ENCODE assay signal across 23 cellular contexts in genomic region chr22:33324228-33324627, GRCh38.
"Had no signal": no experiment of that assay in that cellular context is flagged by ENCODE, and none has a peak within 500 bp of the region (broad histone marks: within the 10 kb centered on the region; RNA-seq: fewer than 3 reads in every experiment).

No MANE protein-coding gene starts in this region.

- H3K36me3 ChIP-seq: spleen, thoracic aorta, upper lobe of right lung had no signal

- ATAC-seq: left cardiac atrium; mucosa of descending colon; naive thymus-derived CD4-positive, alpha-beta T cell; psoas muscle; right cardiac atrium; stimulated activated memory B cell treated with anti-CD40 and anti-IgM and Interleukin-4, amounts not matched to agents 10 μg/mL and 1 μg/mL and 100 μg/mL, for 72 hours; stimulated activated naive CD8-positive, alpha-beta T cell treated with anti-CD3 and anti-CD28 coated beads, Interleukin-15, Interleukin-2, amounts not matched to agents 100 U/mL and 50 U/mL, for 24 hours; upper lobe of right lung had no signal

- H3K27me3 ChIP-seq: spleen, tibial nerve, upper lobe of right lung, vagina had no signal

- H3K4me3 ChIP-seq: lung, mucosa of descending colon, psoas muscle, skin epidermis, spleen, thoracic aorta, tibial nerve, upper lobe of right lung, vagina had no signal

- H3K27me3 Mint-ChIP-seq: stimulated activated memory B cell treated with anti-CD40 and anti-IgM and Interleukin-4, amounts not matched to agents 10 μg/mL and 1 μg/mL and 100 μg/mL, for 72 hours had no signal

- H3K9me3 Mint-ChIP-seq: memory B cell; mesothelial cell of epicardium; nephron; stimulated activated memory B cell treated with anti-CD40 and anti-IgM and Interleukin-4, amounts not matched to agents 10 μg/mL and 1 μg/mL and 100 μg/mL, for 72 hours had no signal

- H3K27ac Mint-ChIP-seq: mesothelial cell of epicardium; naive thymus-derived CD4-positive, alpha-beta T cell; nephron had no signal

- H3K4me1 ChIP-seq: psoas muscle, tibial nerve, upper lobe of right lung, vagina had no signal

- DNase-seq: cerebellar nuclear complex; cortex of kidney; head of caudate nucleus; kidney; left cardiac atrium; mucosa of descending colon; naive thymus-derived CD4-positive, alpha-beta T cell; nucleus accumbens; psoas muscle; right cardiac atrium; spleen; stimulated activated CD4-positive, alpha-beta T cell treated with anti-CD3 and anti-CD28 coated beads, Interleukin-4, amount 100 ng/mL, for 4 hours; stimulated activated naive CD8-positive, alpha-beta T cell treated with anti-CD3 and anti-CD28 coated beads, Interleukin-15, Interleukin-2, amounts not matched to agents 100 U/mL and 50 U/mL, for 24 hours; upper lobe of right lung had no signal

- H3K4me3 Mint-ChIP-seq: memory B cell; mesothelial cell of epicardium; naive thymus-derived CD4-positive, alpha-beta T cell; nephron; stimulated activated memory B cell treated with anti-CD40 and anti-IgM and Interleukin-4, amounts not matched to agents 10 μg/mL and 1 μg/mL and 100 μg/mL, for 72 hours had no signal

- H3K36me3 Mint-ChIP-seq: memory B cell; mesothelial cell of epicardium; naive thymus-derived CD4-positive, alpha-beta T cell had no signal

- H3K9me3 ChIP-seq: mucosa of descending colon, psoas muscle, spleen, thoracic aorta, tibial nerve, upper lobe of right lung, vagina had no signal

- H3K27ac ChIP-seq: psoas muscle, skin epidermis, thoracic aorta, tibial nerve, upper lobe of right lung, vagina had no signal
